Comparison of ENCODE assay signal across 20 cellular contexts in the genomic region with DNA sequence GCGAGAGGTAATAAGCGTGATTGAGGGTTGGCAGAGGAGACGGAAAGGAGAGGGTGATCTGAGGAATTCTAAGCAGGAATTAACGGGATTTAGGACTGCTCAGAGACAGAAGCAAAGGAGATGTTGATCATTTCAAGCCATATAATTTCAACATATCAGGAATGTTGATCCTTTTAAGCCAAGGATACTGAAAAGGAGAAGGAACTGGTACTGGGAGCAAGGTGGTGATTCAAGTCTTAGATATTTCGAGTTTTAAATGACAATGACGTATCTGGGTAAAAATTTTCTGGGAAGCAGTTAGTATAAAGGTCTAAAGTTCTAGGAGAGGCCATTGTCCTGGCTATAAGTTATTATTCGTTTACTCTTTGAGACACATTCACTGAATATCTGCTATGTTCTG.
DNase-seq lines count a peak whose midpoint lies in the region; ATAC-seq and TF ChIP-seq lines count a peak whose summit lies in the region.
"Had no signal": no experiment of that assay in that cellular context is flagged by ENCODE, and none has a peak within 500 bp of the region (broad histone marks: within the 10 kb centered on the region; RNA-seq: fewer than 3 reads in every experiment).

No MANE protein-coding gene starts in this region.

- H3K4me3 Mint-ChIP-seq in nephron progenitor cell (no peak overlapping the region), Calu3 (ENCODE audit: low read depth, unreplicated experiment) (no peak overlapping the region)
- H3K4me3 Mint-ChIP-seq: activated naive CD8-positive, alpha-beta T cell; activated T-cell treated with anti-CD3 and anti-CD28 coated beads, Interleukin-2, amount 50 U/mL, for 4 hours; B cell; central memory CD8-positive, alpha-beta T cell; effector memory CD8-positive, alpha-beta T cell; neural progenitor cell had no signal

- H3K4me1 Mint-ChIP-seq in nephron progenitor cell = peaks cover 20% of the 10 kb centered on the region
- peaks cover 11% of the 10 kb centered on the region for H3K4me1 Mint-ChIP-seq in Calu3 (ENCODE audit: low read depth, unreplicated experiment)
- H3K4me1 Mint-ChIP-seq: B cell; central memory CD8-positive, alpha-beta T cell had no signal

- DNase-seq in Daoy (ENCODE audit: low read depth) (peak; percentile 20), LoVo (ENCODE audit: low spot score) (peak; percentile 18), epithelial cell of esophagus (ENCODE audit: low read depth) (peak; percentile 7), nephron progenitor cell (no peak), COLO829 (ENCODE audit: low spot score) (no peak), Calu3 (no peak), NCI-H2081 (lab: John Stamatoyannopoulos, UW) (no peak)
- DNase-seq: activated CD4-positive, alpha-beta T cell treated with anti-CD3 and anti-CD28 coated beads, Interleukin-2, amount 50 U/mL, for 4 hours; activated T-cell treated with anti-CD3 and anti-CD28 coated beads, Interleukin-2, amount 50 U/mL, for 4 hours; effector memory CD8-positive, alpha-beta T cell; NCI-H2029; right cardiac atrium had no signal

- no TSS peak for BruUV-seq in Calu3 (replicated peaks; lab: Mats Ljungman, UMichigan)

- no peaks in the 10 kb centered on the region for H3K27me3 Mint-ChIP-seq in nephron progenitor cell (ENCODE audit: low read depth, poor library complexity)
- no peaks in the 10 kb centered on the region for H3K27me3 Mint-ChIP-seq in Calu3 (ENCODE audit: unreplicated experiment)
- H3K27me3 Mint-ChIP-seq: activated naive CD8-positive, alpha-beta T cell; central memory CD8-positive, alpha-beta T cell had no signal

- no peak for ATAC-seq in HG02884 (IDR thresholded peaks at IDR 0.05; ENCODE audit: unreplicated experiment)
- ATAC-seq: activated T-cell treated with anti-CD3 and anti-CD28 coated beads, Interleukin-2, amount 50 U/mL, for 4 hours; effector memory CD8-positive, alpha-beta T cell; HepG2; right cardiac atrium had no signal

- H3K4me3 ChIP-seq in epithelial cell of esophagus (ENCODE audit: low read length) = no peak overlapping the region
- H3K4me3 ChIP-seq: lung, neural progenitor cell, SK-N-MC had no signal

- no peak for TF ChIP-seq CTCF in epithelial cell of esophagus (IDR thresholded peaks at IDR 0.05; ENCODE audit: insufficient read depth, low read depth, low read length, missing control alignments)
- TF ChIP-seq CTCF in nephron progenitor cell (IDR thresholded peaks at IDR 0.05) = no peak
- no peak for TF ChIP-seq CTCF in Calu3 (IDR thresholded peaks at IDR 0.05; ENCODE audit: unreplicated experiment)

- intact Hi-C loops in Calu3 (cut with micrococcal nuclease; ENCODE audit: unreplicated experiment) = no loop called here

- H3K9me3 Mint-ChIP-seq in nephron progenitor cell (no peaks in the 10 kb centered on the region), Calu3 (ENCODE audit: low read depth, unreplicated experiment) (peaks cover 3% of the 10 kb centered on the region)
- H3K9me3 Mint-ChIP-seq: activated T-cell treated with anti-CD3 and anti-CD28 coated beads, Interleukin-2, amount 50 U/mL, for 4 hours; central memory CD8-positive, alpha-beta T cell; effector memory CD8-positive, alpha-beta T cell; neural progenitor cell had no signal

- peak overlapping the region; percentile 50 for H3K27ac Mint-ChIP-seq in nephron progenitor cell
- H3K27ac Mint-ChIP-seq in Calu3 (ENCODE audit: unreplicated experiment) = no peak overlapping the region
- H3K27ac Mint-ChIP-seq: activated naive CD8-positive, alpha-beta T cell; B cell; effector memory CD8-positive, alpha-beta T cell; neural progenitor cell had no signal

- no peaks in the 10 kb centered on the region for H3K36me3 Mint-ChIP-seq in nephron progenitor cell (ENCODE audit: low read depth)
- H3K36me3 Mint-ChIP-seq in Calu3 (ENCODE audit: insufficient read depth, unreplicated experiment) = no peaks in the 10 kb centered on the region
- H3K36me3 Mint-ChIP-seq: activated naive CD8-positive, alpha-beta T cell; neural progenitor cell had no signal

- CTCF ChIA-PET in Calu3 (lab: Charles Lee) = no interaction called here

Comparison
In these comparisons a context has a peak if more than half of its experiments do, and no peak if none do; other contexts are left out.
1. DNase-seq: peak in Daoy (single experiment), LoVo (single experiment) and epithelial cell of esophagus (single experiment); none in nephron progenitor cell (single experiment), COLO829 (single experiment), Calu3 (single experiment) and NCI-H2081 (0 of 2).